In genomic region chr12:72074065-72074464, GRCh38 we compare ENCODE assay signal across 18 cellular contexts.
DNase-seq lines count a peak whose midpoint lies in the region; ATAC-seq and TF ChIP-seq lines count a peak whose summit lies in the region.
"Had no signal": no experiment of that assay in that cellular context is flagged by ENCODE, and none has a peak within 500 bp of the region (broad histone marks: within the 10 kb centered on the region; RNA-seq: fewer than 3 reads in every experiment).

No MANE protein-coding gene starts in this region.

- WGBS in IMR-90 (ENCODE audit: extremely low coverage in 2 of 2, insufficient read length in 1 of 2), 2 experiments: no CpG with 5 or more reads among the region's 1 CpG

- ATAC-seq in IMR-90 (ENCODE audit: low read depth): no peak
- ATAC-seq: A549, GM12878, HCT116 had no signal

- H3K4ac ChIP-seq in IMR-90 (ENCODE audit: low read depth, low read length): no peak overlapping the region

- TF ChIP-seq POLR2A in IMR-90 (IDR thresholded peaks at IDR 0.05; ENCODE audit: low read depth, low read length): no peak

- no peak overlapping the region for H3K27ac ChIP-seq in IMR-90 (ENCODE audit: insufficient read depth, low read length)
- no peak overlapping the region for H3K27ac ChIP-seq in brain microvascular endothelial cell
- H3K27ac ChIP-seq: 22Rv1, A549, BLaER1 had no signal

- POLR2A ChIA-PET in IMR-90 (lab: Charles Lee; ENCODE audit: unreplicated experiment): no interaction called here

- H3K9me1 ChIP-seq in IMR-90 (ENCODE audit: insufficient read depth, low read length): no peaks in the 10 kb centered on the region

- H2BK20ac ChIP-seq in IMR-90 (ENCODE audit: low read depth, low read length): no peak overlapping the region

- H2AK5ac ChIP-seq in IMR-90 (ENCODE audit: low read depth, low read length): no peak overlapping the region

- H2AFZ ChIP-seq in IMR-90 (replicated peaks; ENCODE audit: low read length, poor library complexity): no peak overlapping the region

- H3K23ac ChIP-seq in IMR-90 (ENCODE audit: low read depth, low read length): no peak overlapping the region

- dilution Hi-C loops in IMR-90 (cut with HindIII; ENCODE audit: low sequenced_read_pairs, unreplicated experiment): no loop called here

- H2AK9ac ChIP-seq in IMR-90 (replicated peaks; ENCODE audit: low read depth, low read length, poor library complexity): no peak overlapping the region

- no peak overlapping the region for H3K4me3 ChIP-seq in IMR-90 (ENCODE audit: insufficient read depth, low read depth, low read length)
- no peak overlapping the region for H3K4me3 ChIP-seq in brain microvascular endothelial cell (ENCODE audit: low read depth, low read length)
- H3K4me3 ChIP-seq: A549, BLaER1, GM12878 had no signal

- in situ Hi-C loops in IMR-90 (cut with MboI; ENCODE audit: low sequenced_read_pairs): no loop called here
- in situ Hi-C loops in brain microvascular endothelial cell (cut with HindIII; ENCODE audit: low pct_ligation_motif_present, low sequenced_read_pairs): no loop called here

- H3K36me3 ChIP-seq in IMR-90 (ENCODE audit: control insufficient read depth, insufficient read depth, low read length) (no peaks in the 10 kb centered on the region), brain microvascular endothelial cell (replicated peaks) (no peaks in the 10 kb centered on the region)
- H3K36me3 ChIP-seq: BLaER1 had no signal

- H4K8ac ChIP-seq in IMR-90 (ENCODE audit: low read depth in 2 of 2, low read length in 2 of 2): no peak overlapping the region

- no peak overlapping the region for H3K4me2 ChIP-seq in IMR-90 (ENCODE audit: low read depth, low read length)
- H3K4me2 ChIP-seq: A549, BLaER1 had no signal

- H3K9ac ChIP-seq in IMR-90 (ENCODE audit: low read depth, low read length): no peak overlapping the region
- H3K9ac ChIP-seq: BLaER1 had no signal

- intact Hi-C loops in IMR-90 (cut with micrococcal nuclease): no loop called here

- CTCF ChIA-PET in IMR-90 (lab: Yijun Ruan, JAX): no interaction called here

- no peak for TF ChIP-seq CTCF in IMR-90 (conservative IDR thresholded peaks at IDR 0.05; ENCODE audit: low read depth, low read length)
- no peak for TF ChIP-seq CTCF in brain microvascular endothelial cell (IDR thresholded peaks at IDR 0.05; ENCODE audit: low read depth, low read length, missing control alignments)

- H4K20me1 ChIP-seq in IMR-90 (ENCODE audit: insufficient read depth, low read length): no peaks in the 10 kb centered on the region
- H4K20me1 ChIP-seq: BLaER1 had no signal

- H2BK15ac ChIP-seq in IMR-90 (ENCODE audit: low read depth, low read length): no peak overlapping the region

- H3K18ac ChIP-seq in IMR-90 (ENCODE audit: low read depth, low read length): no peak overlapping the region

- no peak overlapping the region for H4K5ac ChIP-seq in IMR-90 (ENCODE audit: low read depth, low read length)

- H3K79me1 ChIP-seq in IMR-90 (ENCODE audit: low read depth in 1 of 2, low read length in 2 of 2): no peaks in the 10 kb centered on the region

- H3K9me3 ChIP-seq in IMR-90 (ENCODE audit: control insufficient read depth, insufficient read depth, low read length): no peaks in the 10 kb centered on the region; the same call in 1 of the 2 replicates

- H2BK120ac ChIP-seq in IMR-90 (ENCODE audit: low read depth, low read length): no peak overlapping the region

- no peak for TF ChIP-seq RAD21 in IMR-90 (IDR thresholded peaks at IDR 0.05; ENCODE audit: low read length)

- peak; percentile 4 for DNase-seq in NCI-H2171 treated with DMSO at 0.1 percent for 48 hours (lab: John Stamatoyannopoulos, UW)
- no peak for DNase-seq in NCI-H2171 (lab: John Stamatoyannopoulos, UW)
- no peak for DNase-seq in IMR-90
- DNase-seq in NCI-H69 (lab: John Stamatoyannopoulos, UW): peak; percentile 75
- DNase-seq in NCI-H82 treated with DMSO at 0.1 percent for 48 hours (lab: John Stamatoyannopoulos, UW; ENCODE audit: unreplicated experiment): peak; percentile 31
- no peak for DNase-seq in brain microvascular endothelial cell
- DNase-seq in DMS79 treated with DMSO at 0.1 percent for 48 hours (lab: John Stamatoyannopoulos, UW): no peak
- DNase-seq: CD4-positive, alpha-beta memory T cell; DND-41; EL; GOT3; H7; HFFc6 had no signal

- H3K4me1 ChIP-seq in IMR-90 (ENCODE audit: control insufficient read depth, insufficient read depth, low read length): no peaks in the 10 kb centered on the region
- H3K4me1 ChIP-seq: A549, BLaER1 had no signal

- BruUV-seq in IMR-90 (replicated peaks; lab: Mats Ljungman, UMichigan): no TSS peak

- H4K91ac ChIP-seq in IMR-90 (ENCODE audit: insufficient read depth, low read depth, low read length): no peak overlapping the region

- H2BK5ac ChIP-seq in IMR-90 (ENCODE audit: low read depth, low read length, poor library complexity, severe bottlenecking): no peak overlapping the region

- no peak overlapping the region for H3K56ac ChIP-seq in IMR-90 (ENCODE audit: extremely low read depth, insufficient read depth, low read length)

- H3K27me3 ChIP-seq in IMR-90 (ENCODE audit: control insufficient read depth, insufficient read depth, low read length): no peaks in the 10 kb centered on the region
- no peaks in the 10 kb centered on the region for H3K27me3 ChIP-seq in brain microvascular endothelial cell (replicated peaks)
- H3K27me3 ChIP-seq: BLaER1 had no signal

- H3K14ac ChIP-seq in IMR-90 (replicated peaks; ENCODE audit: low read depth, low read length): no peak overlapping the region

TF ChIP-seq in IMR-90, 13 proteins besides CTCF, POLR2A, EP300 and RAD21:
- no peak for TF ChIP-seq CHD1 (IDR thresholded peaks at IDR 0.05; ENCODE audit: low read depth, low read length)
- TF ChIP-seq RCOR1 (IDR thresholded peaks at IDR 0.05; ENCODE audit: insufficient replicate concordance, low read length): no peak
- TF ChIP-seq RFX5 (IDR thresholded peaks at IDR 0.05; ENCODE audit: low read depth, low read length): no peak
- peak; percentile 95 for TF ChIP-seq MAFK (IDR thresholded peaks at IDR 0.05; ENCODE audit: low read depth, low read length)

Comparison
In these comparisons a context has a peak if more than half of its experiments do, and no peak if none do; other contexts are left out.
1. DNase-seq: peak in NCI-H2171 treated with DMSO at 0.1 percent for 48 hours (single experiment), NCI-H69 (single experiment) and NCI-H82 treated with DMSO at 0.1 percent for 48 hours (single experiment); none in NCI-H2171 (single experiment), IMR-90 (single experiment), brain microvascular endothelial cell (single experiment) and DMS79 treated with DMSO at 0.1 percent for 48 hours (single experiment).